Comparison of ENCODE assay signal across 11 cellular contexts in the genomic region with DNA sequence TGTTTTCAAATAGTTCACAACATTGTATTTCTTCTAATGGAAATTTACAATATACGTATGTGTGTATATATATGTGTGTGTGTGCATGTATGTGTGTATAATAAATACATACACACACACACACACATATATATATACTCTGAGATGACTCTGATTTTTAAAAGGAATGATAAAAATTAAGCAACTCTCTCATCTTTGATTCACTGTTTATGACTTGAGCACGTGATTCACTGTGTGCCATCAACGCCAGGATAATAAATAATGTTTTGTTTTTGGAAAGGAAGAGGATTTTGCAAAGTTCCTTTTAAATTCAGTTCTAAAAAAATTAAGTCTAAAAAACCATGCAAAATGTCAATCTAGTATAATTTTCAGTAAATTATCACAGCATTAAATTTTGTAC.
"Had no signal": no experiment of that assay in that cellular context is flagged by ENCODE, and none has a peak within 500 bp of the region (broad histone marks: within the 10 kb centered on the region; RNA-seq: fewer than 3 reads in every experiment).

No MANE protein-coding gene starts in this region.

- H3K4me3 ChIP-seq: GM23248, GM23338, HAP-1 had no signal

- FAIRE-seq: H1, H54 had no signal

- H3K36me3 ChIP-seq: HAP-1 had no signal

- DNase-seq: GM23248, GOT3, H7, H9, HCEC 1CT, HFFc6 had no signal

- H2AFZ ChIP-seq: GM23248, GM23338 had no signal

- H3K4me1 ChIP-seq: HAP-1 had no signal

- H3K9ac ChIP-seq: GM23248 had no signal

- H3K9me3 ChIP-seq: HAP-1 had no signal

- H3K27ac ChIP-seq: GM23248 had no signal

- H3K4me2 ChIP-seq: GM23338 had no signal

- ATAC-seq: GM23338, HCT116 had no signal
